Comparison of ENCODE assay signal across 1 cellular context in the genomic region with DNA sequence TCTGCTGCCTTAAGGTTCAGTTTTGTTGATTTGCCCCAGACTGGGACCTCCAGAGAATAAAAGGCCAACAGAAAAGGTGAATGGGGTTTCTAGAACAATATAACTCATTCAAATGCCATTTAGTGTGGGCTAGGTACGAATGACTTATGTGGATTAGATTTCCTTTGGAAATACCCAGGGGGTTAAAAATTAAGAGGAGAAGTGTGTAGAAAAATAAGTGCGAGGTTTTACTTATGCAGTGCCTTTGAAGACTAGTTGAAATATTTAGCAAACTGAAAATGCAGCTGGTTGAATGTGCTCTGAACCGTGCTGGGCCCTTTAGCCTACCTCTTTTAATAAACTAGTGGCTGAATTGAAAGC.
A peak's percentile ranks its signal among the peaks of the same experiment; 100 is the strongest.
TF ChIP-seq lines count a peak whose summit lies in the region.

No MANE protein-coding gene starts in this region.

TF ChIP-seq in GM12878, 131 proteins besides CTCF, POLR2A, EP300 and RAD21 (continued from another document):
- TF ChIP-seq YBX1 (IDR thresholded peaks at IDR 0.05): no peak
- TF ChIP-seq SP1 (IDR thresholded peaks at IDR 0.05; ENCODE audit: low read depth, low read length): no peak
- TF ChIP-seq IKZF1 (conservative IDR thresholded peaks at IDR 0.05): peak; percentile 59
- TF ChIP-seq, protein P1, sequence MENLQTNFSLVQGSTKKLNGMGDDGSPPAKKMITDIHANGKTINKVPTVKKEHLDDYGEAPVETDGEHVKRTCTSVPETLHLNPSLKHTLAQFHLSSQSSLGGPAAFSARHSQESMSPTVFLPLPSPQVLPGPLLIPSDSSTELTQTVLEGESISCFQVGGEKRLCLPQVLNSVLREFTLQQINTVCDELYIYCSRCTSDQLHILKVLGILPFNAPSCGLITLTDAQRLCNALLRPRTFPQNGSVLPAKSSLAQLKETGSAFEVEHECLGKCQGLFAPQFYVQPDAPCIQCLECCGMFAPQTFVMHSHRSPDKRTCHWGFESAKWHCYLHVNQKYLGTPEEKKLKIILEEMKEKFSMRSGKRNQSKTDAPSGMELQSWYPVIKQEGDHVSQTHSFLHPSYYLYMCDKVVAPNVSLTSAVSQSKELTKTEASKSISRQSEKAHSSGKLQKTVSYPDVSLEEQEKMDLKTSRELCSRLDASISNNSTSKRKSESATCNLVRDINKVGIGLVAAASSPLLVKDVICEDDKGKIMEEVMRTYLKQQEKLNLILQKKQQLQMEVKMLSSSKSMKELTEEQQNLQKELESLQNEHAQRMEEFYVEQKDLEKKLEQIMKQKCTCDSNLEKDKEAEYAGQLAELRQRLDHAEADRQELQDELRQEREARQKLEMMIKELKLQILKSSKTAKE (IDR thresholded peaks at IDR 0.05; ENCODE audit: low read depth, poor library complexity, severe bottlenecking): peak; percentile 63
- TF ChIP-seq ZNF384 (IDR thresholded peaks at IDR 0.05; ENCODE audit: borderline replicate concordance, low read depth, low read length): no peak
- TF ChIP-seq, protein P2, sequence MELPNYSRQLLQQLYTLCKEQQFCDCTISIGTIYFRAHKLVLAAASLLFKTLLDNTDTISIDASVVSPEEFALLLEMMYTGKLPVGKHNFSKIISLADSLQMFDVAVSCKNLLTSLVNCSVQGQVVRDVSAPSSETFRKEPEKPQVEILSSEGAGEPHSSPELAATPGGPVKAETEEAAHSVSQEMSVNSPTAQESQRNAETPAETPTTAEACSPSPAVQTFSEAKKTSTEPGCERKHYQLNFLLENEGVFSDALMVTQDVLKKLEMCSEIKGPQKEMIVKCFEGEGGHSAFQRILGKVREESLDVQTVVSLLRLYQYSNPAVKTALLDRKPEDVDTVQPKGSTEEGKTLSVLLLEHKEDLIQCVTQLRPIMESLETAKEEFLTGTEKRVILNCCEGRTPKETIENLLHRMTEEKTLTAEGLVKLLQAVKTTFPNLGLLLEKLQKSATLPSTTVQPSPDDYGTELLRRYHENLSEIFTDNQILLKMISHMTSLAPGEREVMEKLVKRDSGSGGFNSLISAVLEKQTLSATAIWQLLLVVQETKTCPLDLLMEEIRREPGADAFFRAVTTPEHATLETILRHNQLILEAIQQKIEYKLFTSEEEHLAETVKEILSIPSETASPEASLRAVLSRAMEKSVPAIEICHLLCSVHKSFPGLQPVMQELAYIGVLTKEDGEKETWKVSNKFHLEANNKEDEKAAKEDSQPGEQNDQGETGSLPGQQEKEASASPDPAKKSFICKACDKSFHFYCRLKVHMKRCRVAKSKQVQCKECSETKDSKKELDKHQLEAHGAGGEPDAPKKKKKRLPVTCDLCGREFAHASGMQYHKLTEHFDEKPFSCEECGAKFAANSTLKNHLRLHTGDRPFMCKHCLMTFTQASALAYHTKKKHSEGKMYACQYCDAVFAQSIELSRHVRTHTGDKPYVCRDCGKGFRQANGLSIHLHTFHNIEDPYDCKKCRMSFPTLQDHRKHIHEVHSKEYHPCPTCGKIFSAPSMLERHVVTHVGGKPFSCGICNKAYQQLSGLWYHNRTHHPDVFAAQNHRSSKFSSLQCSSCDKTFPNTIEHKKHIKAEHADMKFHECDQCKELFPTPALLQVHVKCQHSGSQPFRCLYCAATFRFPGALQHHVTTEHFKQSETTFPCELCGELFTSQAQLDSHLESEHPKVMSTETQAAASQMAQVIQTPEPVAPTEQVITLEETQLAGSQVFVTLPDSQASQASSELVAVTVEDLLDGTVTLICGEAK (IDR thresholded peaks at IDR 0.05; ENCODE audit: borderline replicate concordance): no peak
- no peak for TF ChIP-seq KLF5 (IDR thresholded peaks at IDR 0.05; ENCODE audit: partially characterized antibody)
- peak; percentile 54 for TF ChIP-seq MTA2 (IDR thresholded peaks at IDR 0.05; ENCODE audit: low read depth)
- no peak for TF ChIP-seq BACH1 (IDR thresholded peaks at IDR 0.05; ENCODE audit: borderline replicate concordance)
- no peak for TF ChIP-seq ZBED1 (IDR thresholded peaks at IDR 0.05; ENCODE audit: borderline replicate concordance)
- TF ChIP-seq ZNF24 (IDR thresholded peaks at IDR 0.05): peak; percentile 46; the same call in 1 of the 2 replicates
- TF ChIP-seq PML (IDR thresholded peaks at IDR 0.05; ENCODE audit: low read length): no peak
- TF ChIP-seq NR2F1 (conservative IDR thresholded peaks at IDR 0.05): peak; percentile 82; the same call in 1 of the 2 replicates
- TF ChIP-seq, protein P3, sequence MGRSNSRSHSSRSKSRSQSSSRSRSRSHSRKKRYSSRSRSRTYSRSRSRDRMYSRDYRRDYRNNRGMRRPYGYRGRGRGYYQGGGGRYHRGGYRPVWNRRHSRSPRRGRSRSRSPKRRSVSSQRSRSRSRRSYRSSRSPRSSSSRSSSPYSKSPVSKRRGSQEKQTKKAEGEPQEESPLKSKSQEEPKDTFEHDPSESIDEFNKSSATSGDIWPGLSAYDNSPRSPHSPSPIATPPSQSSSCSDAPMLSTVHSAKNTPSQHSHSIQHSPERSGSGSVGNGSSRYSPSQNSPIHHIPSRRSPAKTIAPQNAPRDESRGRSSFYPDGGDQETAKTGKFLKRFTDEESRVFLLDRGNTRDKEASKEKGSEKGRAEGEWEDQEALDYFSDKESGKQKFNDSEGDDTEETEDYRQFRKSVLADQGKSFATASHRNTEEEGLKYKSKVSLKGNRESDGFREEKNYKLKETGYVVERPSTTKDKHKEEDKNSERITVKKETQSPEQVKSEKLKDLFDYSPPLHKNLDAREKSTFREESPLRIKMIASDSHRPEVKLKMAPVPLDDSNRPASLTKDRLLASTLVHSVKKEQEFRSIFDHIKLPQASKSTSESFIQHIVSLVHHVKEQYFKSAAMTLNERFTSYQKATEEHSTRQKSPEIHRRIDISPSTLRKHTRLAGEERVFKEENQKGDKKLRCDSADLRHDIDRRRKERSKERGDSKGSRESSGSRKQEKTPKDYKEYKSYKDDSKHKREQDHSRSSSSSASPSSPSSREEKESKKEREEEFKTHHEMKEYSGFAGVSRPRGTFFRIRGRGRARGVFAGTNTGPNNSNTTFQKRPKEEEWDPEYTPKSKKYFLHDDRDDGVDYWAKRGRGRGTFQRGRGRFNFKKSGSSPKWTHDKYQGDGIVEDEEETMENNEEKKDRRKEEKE (IDR thresholded peaks at IDR 0.05): no peak
- TF ChIP-seq, protein P4, sequence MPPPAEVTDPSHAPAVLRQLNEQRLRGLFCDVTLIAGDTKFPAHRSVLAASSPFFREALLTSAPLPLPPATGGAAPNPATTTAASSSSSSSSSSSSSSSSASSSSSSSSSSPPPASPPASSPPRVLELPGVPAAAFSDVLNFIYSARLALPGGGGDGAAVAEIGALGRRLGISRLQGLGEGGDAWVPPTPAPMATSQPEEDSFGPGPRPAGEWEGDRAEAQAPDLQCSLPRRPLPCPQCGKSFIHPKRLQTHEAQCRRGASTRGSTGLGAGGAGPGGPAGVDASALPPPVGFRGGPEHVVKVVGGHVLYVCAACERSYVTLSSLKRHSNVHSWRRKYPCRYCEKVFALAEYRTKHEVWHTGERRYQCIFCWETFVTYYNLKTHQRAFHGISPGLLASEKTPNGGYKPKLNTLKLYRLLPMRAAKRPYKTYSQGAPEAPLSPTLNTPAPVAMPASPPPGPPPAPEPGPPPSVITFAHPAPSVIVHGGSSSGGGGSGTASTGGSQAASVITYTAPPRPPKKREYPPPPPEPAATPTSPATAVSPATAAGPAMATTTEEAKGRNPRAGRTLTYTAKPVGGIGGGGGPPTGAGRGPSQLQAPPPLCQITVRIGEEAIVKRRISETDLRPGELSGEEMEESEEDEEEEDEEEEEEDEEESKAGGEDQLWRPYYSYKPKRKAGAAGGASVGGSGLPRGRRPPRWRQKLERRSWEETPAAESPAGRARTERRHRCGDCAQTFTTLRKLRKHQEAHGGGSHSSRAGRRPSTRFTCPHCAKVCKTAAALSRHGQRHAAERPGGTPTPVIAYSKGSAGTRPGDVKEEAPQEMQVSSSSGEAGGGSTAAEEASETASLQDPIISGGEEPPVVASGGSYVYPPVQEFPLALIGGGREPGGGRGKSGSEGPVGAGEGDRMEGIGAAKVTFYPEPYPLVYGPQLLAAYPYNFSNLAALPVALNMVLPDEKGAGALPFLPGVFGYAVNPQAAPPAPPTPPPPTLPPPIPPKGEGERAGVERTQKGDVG (CRISPR knock-in tag; IDR thresholded peaks at IDR 0.05): no peak
- TF ChIP-seq BMI1 (IDR thresholded peaks at IDR 0.05; ENCODE audit: borderline replicate concordance): 0 out of 2 replicates have a peak, but pooled peaks have one; percentile 7
- peak; percentile 35; the same call in 1 of the 2 replicates for TF ChIP-seq TBL1XR1 (IDR thresholded peaks at IDR 0.05; ENCODE audit: low read depth, low read length)
